8 cellular contexts compared by ENCODE assay signal in genomic region chr11:108222686-108223448, GRCh38. TPM values are rescaled to one million over a fixed set of nuclear protein-coding genes. Genes with fewer than 3 reads are reported as not detected.
A peak's percentile ranks its signal among the peaks of the same experiment; 100 is the strongest.
DNase-seq lines count a peak whose midpoint lies in the region; TF ChIP-seq lines count a peak whose summit lies in the region.

Gene ATM, plus strand, starts transcription at chr11:108223067. Its CDS starts 4,558 bp downstream, at chr11:108227625.

- in situ Hi-C loops in G401 (cut with HindIII; ENCODE audit: low sequenced_read_pairs), result no loop called here

- H3K9me3 Mint-ChIP-seq in neural crest cell, result no peaks in the 10 kb centered on the region

- DNase-seq in G401 (ENCODE audit: low spot score) (peak; percentile 100), H7 (peak; percentile 91), fibroblast of villous mesenchyme (ENCODE audit: low read depth) (peak; percentile 99), neural crest cell (ENCODE audit: low read depth, low spot score) (peak; percentile 95), stromal cell of bone marrow (ENCODE audit: low read depth) (peak; percentile 98)
- peak; percentile 99 for DNase-seq in activated effector memory CD4-positive, alpha-beta T cell treated with Interleukin-2 at 50 U/mL for 16 hours

- no peaks in the 10 kb centered on the region for H3K27me3 ChIP-seq in H7 (ENCODE audit: control insufficient read depth, insufficient read depth, low read length)
- H3K27me3 ChIP-seq in Loucy (ENCODE audit: insufficient read depth, low read length, poor library complexity, severe bottlenecking), result no peaks in the 10 kb centered on the region

- no peaks in the 10 kb centered on the region for H3K9me3 ChIP-seq in Loucy (ENCODE audit: insufficient read depth, low read depth, low read length)

- H3K9me2 ChIP-seq in Loucy (replicated peaks; ENCODE audit: low read depth, low read length), result no peaks in the 10 kb centered on the region

- peaks cover 26% of the 10 kb centered on the region for H3K4me1 Mint-ChIP-seq in neural crest cell

- H3K4me3 ChIP-seq in H7 (ENCODE audit: insufficient read depth, low read depth, low read length), result peak within 1 kb of the TSS; percentile 93
- peak within 1 kb of the TSS; percentile 96 for H3K4me3 ChIP-seq in Loucy (ENCODE audit: low read length, poor library complexity, severe bottlenecking)
- peak within 1 kb of the TSS; percentile 94 for H3K4me3 ChIP-seq in fibroblast of villous mesenchyme (ENCODE audit: low read depth, low read length)

- H3K27ac Mint-ChIP-seq in neural crest cell (ENCODE audit: unreplicated experiment), result peak within 1 kb of the TSS; percentile 100

- H3K36me3 ChIP-seq in H7 (replicated peaks; ENCODE audit: control insufficient read depth, insufficient read depth, low read length) (peaks cover 1% of the 10 kb centered on the region; the same call in 1 of the 2 replicates), Loucy (ENCODE audit: insufficient read depth, low read length) (no peaks in the 10 kb centered on the region)

- H3F3A ChIP-seq in Loucy (ENCODE audit: low read depth), result no peaks in the 10 kb centered on the region

- no peak within 1 kb of the TSS for H3K4me3 Mint-ChIP-seq in neural crest cell

- H3K79me2 ChIP-seq in Loucy (ENCODE audit: insufficient read depth, low read length), result peaks cover 80% of the 10 kb centered on the region

- peak within 1 kb of the TSS; percentile 93 for H3K4me2 ChIP-seq in Loucy (ENCODE audit: low read depth, low read length, poor library complexity, severe bottlenecking)

- peak within 1 kb of the TSS; percentile 95 for H2AFZ ChIP-seq in Loucy (ENCODE audit: low read length)

- TF ChIP-seq CTCF in Loucy (conservative IDR thresholded peaks at IDR 0.05; ENCODE audit: low read length) (peak; percentile 76), fibroblast of villous mesenchyme (IDR thresholded peaks at IDR 0.05; ENCODE audit: insufficient read depth, low read depth, low read length) (peak; percentile 69), neural crest cell (conservative IDR thresholded peaks at IDR 0.05) (peak; percentile 70)

- no peaks in the 10 kb centered on the region for H3K27me3 Mint-ChIP-seq in neural crest cell (ENCODE audit: low read depth)

- TF ChIP-seq POLR2A in Raji (IDR thresholded peaks at IDR 0.05; ENCODE audit: insufficient read depth, low read depth, low read length), result peak; percentile 79; the same call in 1 of the 2 replicates

- no peaks in the 10 kb centered on the region for H3K36me3 Mint-ChIP-seq in neural crest cell (ENCODE audit: low read depth)

- H3K9ac ChIP-seq in Loucy (ENCODE audit: low read depth, low read length, poor library complexity, severe bottlenecking), result peak within 1 kb of the TSS; percentile 94

- H4K20me1 ChIP-seq in Loucy (ENCODE audit: insufficient read depth, low read length, poor library complexity, severe bottlenecking), result peaks cover 56% of the 10 kb centered on the region

- peaks cover 60% of the 10 kb centered on the region for H3K4me1 ChIP-seq in Loucy (ENCODE audit: insufficient read depth, low read length, poor library complexity, severe bottlenecking)

RNA-seq across cellular contexts. Expression of gene ATM, which starts in this region (rescaled TPM):
- total RNA-seq in G401 (2014; rRNA removed; shearing (Covaris generic)), result 25.7 and 55.5 TPM in 2 replicates
- total RNA-seq in H7 (2014; rRNA removed; shearing (Covaris generic)), result 17.7 and 28.0 TPM in 2 replicates
- total RNA-seq in fibroblast of villous mesenchyme, result 152 and 158 TPM in 2 replicates
- 68.5 and 77.3 TPM in 2 replicates for total RNA-seq in neural crest cell

Comparison
In these comparisons a context has a peak if more than half of its experiments do, and no peak if none do; other contexts are left out.
1. Peak in every context shown above with its lines: DNase-seq and H3K4me3 ChIP-seq.